In the genomic region with DNA sequence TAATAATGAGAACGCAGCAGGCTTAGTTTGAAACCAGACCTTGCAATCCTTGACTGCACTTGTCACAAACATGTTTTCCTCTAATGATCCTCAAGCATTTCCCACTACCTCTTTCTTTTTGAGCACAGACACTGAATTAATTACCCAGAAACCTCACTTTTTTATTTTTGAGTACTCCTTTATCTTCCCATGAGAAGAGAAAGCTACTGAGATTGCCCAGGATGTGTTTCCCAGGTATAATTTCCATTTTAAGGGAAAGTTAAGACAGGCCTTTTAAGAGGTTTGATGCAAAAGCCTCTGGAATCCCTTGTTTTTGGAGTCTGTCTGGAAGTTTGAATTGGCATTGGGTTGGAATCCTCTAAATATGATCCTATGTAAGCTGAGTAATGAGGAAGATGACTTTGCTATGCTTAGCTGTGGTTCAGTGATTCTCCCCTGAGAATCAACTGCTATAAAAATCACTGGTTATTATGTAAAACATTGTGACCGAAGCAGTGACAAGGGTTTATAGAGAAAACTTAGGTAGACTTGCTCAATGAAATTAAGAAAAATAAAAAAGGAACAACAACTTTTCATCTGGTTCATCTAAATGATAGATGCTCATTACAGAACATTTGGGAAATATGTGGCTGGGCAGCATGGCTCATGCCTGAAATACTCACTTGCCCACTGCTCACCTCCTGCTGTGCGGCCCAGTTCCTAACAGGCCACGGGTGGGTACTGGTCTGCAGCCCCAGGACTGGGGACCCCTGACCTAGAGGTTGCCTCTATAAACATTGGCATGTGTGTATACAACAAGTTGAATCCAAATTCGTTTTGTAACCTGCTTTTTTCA, we compare ENCODE assay signal across 10 cellular contexts. TPM values are rescaled to one million over a fixed set of nuclear protein-coding genes. Genes with fewer than 3 reads are reported as not detected.
DNase-seq lines count a peak whose midpoint lies in the region; ATAC-seq, FAIRE-seq and TF ChIP-seq lines count a peak whose summit lies in the region.
"Had no signal": no experiment of that assay in that cellular context is flagged by ENCODE, and none has a peak within 500 bp of the region (broad histone marks: within the 10 kb centered on the region; RNA-seq: fewer than 3 reads in every experiment).

No MANE protein-coding gene starts in this region.

- TF ChIP-seq RAD21 in A549 (conservative IDR thresholded peaks at IDR 0.05 in 1 of 2, IDR thresholded peaks at IDR 0.05 in 1 of 2) = no peak

- no peaks in the 10 kb centered on the region for H3K79me2 ChIP-seq in astrocyte (ENCODE audit: insufficient read depth, low read length)

- H2AFZ ChIP-seq in astrocyte (ENCODE audit: low read depth, low read length) = no peak overlapping the region

- CTCF ChIA-PET in A549 (lab: Yijun Ruan, JAX) (no interaction called here), Calu3 (lab: Charles Lee) (no interaction called here)

- H3K36me3 Mint-ChIP-seq in astrocyte (ENCODE audit: low read depth, unreplicated experiment) (no peaks in the 10 kb centered on the region), Calu3 (ENCODE audit: insufficient read depth, unreplicated experiment) (no peaks in the 10 kb centered on the region)

- WGBS in A549 (ENCODE audit: missing lambda C conversion rate) = 81% methylated on average over 5 of the region's 5 CpGs

- H3K4me1 Mint-ChIP-seq in astrocyte (ENCODE audit: low read depth, unreplicated experiment) = peaks cover 10% of the 10 kb centered on the region
- peaks cover 4% of the 10 kb centered on the region for H3K4me1 Mint-ChIP-seq in Calu3 (ENCODE audit: low read depth, unreplicated experiment)

- H3K27ac Mint-ChIP-seq in astrocyte (ENCODE audit: unreplicated experiment) (no peak overlapping the region), Calu3 (ENCODE audit: unreplicated experiment) (no peak overlapping the region)

- H4K20me1 ChIP-seq in astrocyte (ENCODE audit: insufficient read depth, low read length) = no peaks in the 10 kb centered on the region

- TF ChIP-seq CTCF in A549 (IDR thresholded peaks at IDR 0.05) (no peak), astrocyte (IDR thresholded peaks at IDR 0.05; ENCODE audit: insufficient read depth, low read depth, low read length) (no peak), Calu3 (IDR thresholded peaks at IDR 0.05; ENCODE audit: unreplicated experiment) (no peak), ascending aorta (IDR thresholded peaks at IDR 0.05) (no peak)

- BruUV-seq in Calu3 (replicated peaks; lab: Mats Ljungman, UMichigan) = no TSS peak

- no peak for TF ChIP-seq POLR2A in A549 (IDR thresholded peaks at IDR 0.05; ENCODE audit: low read length)

- no peak for TF ChIP-seq EP300 in A549 (IDR thresholded peaks at IDR 0.05)

- intact Hi-C loops in Calu3 (cut with micrococcal nuclease; ENCODE audit: unreplicated experiment) = no loop called here
- intact Hi-C loops in ascending aorta (cut with DNase I) = no loop called here

- H3K27me3 ChIP-seq in astrocyte (ENCODE audit: insufficient read depth, low read length) (no peaks in the 10 kb centered on the region), ascending aorta (no peaks in the 10 kb centered on the region)

- H3K9me3 ChIP-seq in A549 (no peaks in the 10 kb centered on the region), astrocyte (ENCODE audit: insufficient read depth, low read depth, low read length) (no peaks in the 10 kb centered on the region), ascending aorta (no peaks in the 10 kb centered on the region)

- no peak overlapping the region for H3K9ac ChIP-seq in astrocyte (ENCODE audit: low read length)

- POLR2A ChIA-PET in A549 (lab: Yijun Ruan, JAX) = interaction anchor here (0.6 kb wide), 1 partner anchor 130 kb away, joined by 3 read pairs; no protein-coding TSS in a partner anchor

- H3K4me3 ChIP-seq in A549 (no peak overlapping the region), astrocyte (ENCODE audit: insufficient read depth, low read depth, low read length) (no peak overlapping the region), ascending aorta (no peak overlapping the region)
- H3K4me3 ChIP-seq: skin epidermis had no signal

- no peaks in the 10 kb centered on the region for H3K36me3 ChIP-seq in astrocyte (ENCODE audit: insufficient read depth, low read length)
- no peaks in the 10 kb centered on the region for H3K36me3 ChIP-seq in ascending aorta

- DNase-seq in A549 (ENCODE audit: low read depth in 1 of 2, low spot score in 1 of 2) (no peak), astrocyte (ENCODE audit: low read depth) (peak; percentile 26), NCI-H510A treated with DMSO at 0.1 percent for 48 hours (lab: John Stamatoyannopoulos, UW) (no peak), Calu3 (no peak), ascending aorta (ENCODE audit: low spot score in 2 of 2) (no peak)
- DNase-seq: activated CD4-positive, alpha-beta T cell treated with anti-CD3 and anti-CD28 coated beads, Interleukin-2, amount 50 U/mL, for 1 hour had no signal

- H3K27me3 Mint-ChIP-seq in astrocyte (ENCODE audit: low read depth, unreplicated experiment) (no peaks in the 10 kb centered on the region), Calu3 (ENCODE audit: unreplicated experiment) (no peaks in the 10 kb centered on the region)

- no peak for ATAC-seq in A549
- peak; percentile 30 for ATAC-seq in GM18520 (IDR thresholded peaks at IDR 0.05; ENCODE audit: unreplicated experiment)
- ATAC-seq in HG03097 (IDR thresholded peaks at IDR 0.05; ENCODE audit: low FRiP score, unreplicated experiment) = peak; percentile 50
- no peak for ATAC-seq in GM21619 (IDR thresholded peaks at IDR 0.05; ENCODE audit: unreplicated experiment)

- H3K4me1 ChIP-seq in A549 = peaks cover 29% of the 10 kb centered on the region
- no peaks in the 10 kb centered on the region for H3K4me1 ChIP-seq in astrocyte (ENCODE audit: insufficient read depth, low read length)
- no peaks in the 10 kb centered on the region for H3K4me1 ChIP-seq in ascending aorta

- no peak overlapping the region for H3K4me2 ChIP-seq in A549
- no peak overlapping the region for H3K4me2 ChIP-seq in astrocyte (ENCODE audit: low read length)

- H3K4me3 Mint-ChIP-seq in astrocyte (ENCODE audit: unreplicated experiment) (no peak overlapping the region), Calu3 (ENCODE audit: low read depth, unreplicated experiment) (no peak overlapping the region)

- no peak for FAIRE-seq in A549 (lab: Jason Lieb, UNC)
- FAIRE-seq in astrocyte (lab: Jason Lieb, UNC) = peak; percentile 62

- H3K27ac ChIP-seq in A549 (peak overlapping the region; percentile 16 to 33; a peak in 4 of 6 replicates), astrocyte (ENCODE audit: low read depth, low read length) (no peak overlapping the region), ascending aorta (no peak overlapping the region)

- no peaks in the 10 kb centered on the region for H3K9me3 Mint-ChIP-seq in astrocyte (ENCODE audit: unreplicated experiment)
- H3K9me3 Mint-ChIP-seq in Calu3 (ENCODE audit: low read depth, unreplicated experiment) = peaks cover 1% of the 10 kb centered on the region

TF ChIP-seq in A549, 52 proteins besides CTCF, POLR2A, EP300 and RAD21 (continues in another document):
- TF ChIP-seq CBX2 (IDR thresholded peaks at IDR 0.05; ENCODE audit: borderline replicate concordance, low read depth) (no peak), EHMT2 (IDR thresholded peaks at IDR 0.05; ENCODE audit: low read depth) (no peak), CHD2 (IDR thresholded peaks at IDR 0.05; ENCODE audit: low read length, partially characterized antibody) (no peak), GATA3 (IDR thresholded peaks at IDR 0.05; ENCODE audit: borderline replicate concordance) (no peak), RCOR1 (IDR thresholded peaks at IDR 0.05; ENCODE audit: low read depth, low read length) (no peak), CHD4 (IDR thresholded peaks at IDR 0.05; ENCODE audit: borderline replicate concordance) (no peak), FOXS1 (CRISPR knock-in tag; IDR thresholded peaks at IDR 0.05) (no peak), SMC3 (IDR thresholded peaks at IDR 0.05) (no peak), RFX5 (IDR thresholded peaks at IDR 0.05) (no peak), TFCP2L1 (CRISPR knock-in tag; IDR thresholded peaks at IDR 0.05) (no peak), KDM1A (IDR thresholded peaks at IDR 0.05; ENCODE audit: low read depth) (no peak), ESRRA (IDR thresholded peaks at IDR 0.05; ENCODE audit: borderline replicate concordance, low read length) (no peak), ZC3H11A (IDR thresholded peaks at IDR 0.05) (no peak), NR3C1 (IDR thresholded peaks at IDR 0.05) (no peak), E2F6 (IDR thresholded peaks at IDR 0.05; ENCODE audit: borderline replicate concordance, low read depth) (no peak)
- TF ChIP-seq, protein P1, sequence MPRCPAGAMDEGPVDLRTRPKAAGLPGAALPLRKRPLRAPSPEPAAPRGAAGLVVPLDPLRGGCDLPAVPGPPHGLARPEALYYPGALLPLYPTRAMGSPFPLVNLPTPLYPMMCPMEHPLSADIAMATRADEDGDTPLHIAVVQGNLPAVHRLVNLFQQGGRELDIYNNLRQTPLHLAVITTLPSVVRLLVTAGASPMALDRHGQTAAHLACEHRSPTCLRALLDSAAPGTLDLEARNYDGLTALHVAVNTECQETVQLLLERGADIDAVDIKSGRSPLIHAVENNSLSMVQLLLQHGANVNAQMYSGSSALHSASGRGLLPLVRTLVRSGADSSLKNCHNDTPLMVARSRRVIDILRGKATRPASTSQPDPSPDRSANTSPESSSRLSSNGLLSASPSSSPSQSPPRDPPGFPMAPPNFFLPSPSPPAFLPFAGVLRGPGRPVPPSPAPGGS (IDR thresholded peaks at IDR 0.05) = no peak
- TF ChIP-seq, protein P2, sequence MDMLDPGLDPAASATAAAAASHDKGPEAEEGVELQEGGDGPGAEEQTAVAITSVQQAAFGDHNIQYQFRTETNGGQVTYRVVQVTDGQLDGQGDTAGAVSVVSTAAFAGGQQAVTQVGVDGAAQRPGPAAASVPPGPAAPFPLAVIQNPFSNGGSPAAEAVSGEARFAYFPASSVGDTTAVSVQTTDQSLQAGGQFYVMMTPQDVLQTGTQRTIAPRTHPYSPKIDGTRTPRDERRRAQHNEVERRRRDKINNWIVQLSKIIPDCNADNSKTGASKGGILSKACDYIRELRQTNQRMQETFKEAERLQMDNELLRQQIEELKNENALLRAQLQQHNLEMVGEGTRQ (IDR thresholded peaks at IDR 0.05) = no peak

RNA-seq across cellular contexts. Expression of gene RHOH, which starts 10.8 kb away (rescaled TPM):
- polyA plus RNA-seq in A549 (2011; rRNA removed) = 0.26 and 0.33 TPM in 2 replicates
- polyA plus RNA-seq in A549 (2012; cell fraction: cytosol; rRNA removed) = 0.06 and 0.11 TPM in 2 replicates
- polyA plus RNA-seq in A549 (2012; cell fraction: nucleus; rRNA removed) = 0.17 and 0.34 TPM in 2 replicates
- polyA plus RNA-seq in A549 (2017; fragmentation: RNase III; extraction: RNeasy Plus Mini Kit Qiagen cat#74134 plus additional on column Dnase treatment) = 0.07 to 0.08 TPM in 2 of 3 replicates, not detected in the other
- 0.33 and 0.39 TPM in 2 replicates for polyA minus RNA-seq in A549 (2011; rRNA and poly(A)+ RNA removed)
- total RNA-seq in astrocyte = not detected in 2 replicates
- not detected in 2 replicates for total RNA-seq in Calu3 (2022)
- not detected for total RNA-seq in ascending aorta

Comparison
In these comparisons a context has a peak if more than half of its experiments do, and no peak if none do; other contexts are left out.
1. ATAC-seq: peak in GM18520 (single experiment) and HG03097 (single experiment); none in A549 (0 of 2) and GM21619 (single experiment).
2. H3K27ac ChIP-seq: peak in A549 (2 of 2); none in astrocyte (single experiment) and ascending aorta (0 of 2).